31 cellular contexts compared by ENCODE assay signal in genomic region chr1:25157846-25158245, GRCh38.
DNase-seq lines count a peak whose midpoint lies in the region; ATAC-seq, FAIRE-seq and TF ChIP-seq lines count a peak whose summit lies in the region.
"Had no signal": no experiment of that assay in that cellular context is flagged by ENCODE, and none has a peak within 500 bp of the region (broad histone marks: within the 10 kb centered on the region; RNA-seq: fewer than 3 reads in every experiment).

No MANE protein-coding gene starts in this region.

- H3K9ac ChIP-seq in K562 (ENCODE audit: insufficient read depth in 1 of 2, low read depth in 2 of 2, low read length in 2 of 2) = no peak overlapping the region
- H3K9ac ChIP-seq: BLaER1; BLaER1 treated with 17β-estradiol and CSF1 and Interleukin-3, amounts not matched to agents 10 nM and 100 nM had no signal

- no peak for FAIRE-seq in K562 (lab: Jason Lieb, UNC)
- FAIRE-seq: A204.1, A549, D721Med had no signal

- POLR2A ChIA-PET in K562 (lab: Yijun Ruan, JAX) = no interaction called here

- H3K27ac ChIP-seq in VCaP = peak overlapping the region; percentile 85
- no peak overlapping the region for H3K27ac ChIP-seq in K562 (ENCODE audit: extremely low read depth, low read depth, low read length)
- no peak overlapping the region for H3K27ac ChIP-seq in suprapubic skin
- no peak overlapping the region for H3K27ac ChIP-seq in ascending aorta
- H3K27ac ChIP-seq: 22Rv1; A549; BLaER1; BLaER1 treated with 17β-estradiol and CSF1 and Interleukin-3, amounts not matched to agents 10 nM and 100 nM; C4-2B had no signal

- in situ Hi-C loops in K562 (cut with MboI) = no loop called here

- no peak overlapping the region for H2AFZ ChIP-seq in K562 (ENCODE audit: low read depth, low read length)

- H3K9me3 ChIP-seq in K562 (replicated peaks; ENCODE audit: control insufficient read depth, insufficient read depth, low read depth, low read length) = 0 out of 2 replicates have a peak, but pooled peaks cover 3% of the 10 kb centered on the region
- no peaks in the 10 kb centered on the region for H3K9me3 ChIP-seq in suprapubic skin
- peaks cover 0 to 5% of the 10 kb centered on the region in 2 donors for H3K9me3 ChIP-seq in ascending aorta
- H3K9me3 ChIP-seq: BE2C, Caco-2 had no signal

- CTCF ChIA-PET in K562 (lab: Yijun Ruan, JAX; ENCODE audit: low intra/inter-chr PET ratio) = no interaction called here

- BruUV-seq in K562 (replicated peaks; lab: Mats Ljungman, UMichigan) = no TSS peak

- H4K20me1 ChIP-seq in K562 (replicated peaks; ENCODE audit: control insufficient read depth, insufficient read depth, low read length) = no peaks in the 10 kb centered on the region
- H4K20me1 ChIP-seq: BLaER1; BLaER1 treated with 17β-estradiol and CSF1 and Interleukin-3, amounts not matched to agents 10 nM and 100 nM had no signal

- WGBS in K562 (ENCODE audit: insufficient coverage, low coverage, missing lambda C conversion rate) = 6% methylated on average over 3 of the region's 3 CpGs
- WGBS in suprapubic skin = 96% methylated on average over 3 of the region's 3 CpGs

- intact Hi-C loops in K562 (cut with micrococcal nuclease) = no loop called here
- intact Hi-C loops in ascending aorta (cut with DNase I) = no loop called here

- H3K27me3 ChIP-seq in K562 (ENCODE audit: control insufficient read depth in 2 of 2, insufficient read depth in 2 of 2, low read length in 2 of 2) (peaks cover 9 to 13% of the 10 kb centered on the region in 2 experiments), suprapubic skin (no peaks in the 10 kb centered on the region), ascending aorta (no peaks in the 10 kb centered on the region)
- H3K27me3 ChIP-seq: BE2C; BLaER1; BLaER1 treated with 17β-estradiol and CSF1 and Interleukin-3, amounts not matched to agents 10 nM and 100 nM had no signal

- H3K4me1 ChIP-seq in K562 (replicated peaks in 1 of 2; ENCODE audit: control insufficient read depth in 2 of 2, insufficient read depth in 2 of 2, low read length in 2 of 2) = no peaks in the 10 kb centered on the region
- no peaks in the 10 kb centered on the region for H3K4me1 ChIP-seq in suprapubic skin
- no peaks in the 10 kb centered on the region for H3K4me1 ChIP-seq in ascending aorta
- H3K4me1 ChIP-seq: A549, BE2C, BLaER1, Caco-2 had no signal

- DNase-seq in K562 (ENCODE audit: extremely low read depth in 1 of 4, low spot score in 3 of 4) (no peak), suprapubic skin (ENCODE audit: low spot score in 2 of 2) (no peak), ascending aorta (ENCODE audit: low spot score in 2 of 2) (no peak)
- DNase-seq: 8988T; ACHN; AML-193; BE2C; C1 segment of cervical spinal cord; Caco-2; Calu3; CD4-positive, alpha-beta memory T cell; CD4-positive, alpha-beta T cell; CD4-positive, CD25-positive, alpha-beta regulatory T cell; CD8-positive, alpha-beta memory T cell; CD8-positive, alpha-beta T cell; COR-L47; DMS 273 treated with DMSO at 0.1 percent for 48 hours; DMS153; DMS53; DMS79; DMS79 treated with DMSO at 0.1 percent for 48 hours; DND-41; EL had no signal

- no peaks in the 10 kb centered on the region for H3K79me2 ChIP-seq in K562 (ENCODE audit: control insufficient read depth, insufficient read depth, low read length)

- no peak for ATAC-seq in K562
- ATAC-seq: A549; CD8-positive, alpha-beta T cell had no signal

- H3K36me3 ChIP-seq in K562 (ENCODE audit: control insufficient read depth, insufficient read depth, low read length) (no peaks in the 10 kb centered on the region), suprapubic skin (no peaks in the 10 kb centered on the region), ascending aorta (no peaks in the 10 kb centered on the region)
- H3K36me3 ChIP-seq: BE2C; BLaER1; BLaER1 treated with 17β-estradiol and CSF1 and Interleukin-3, amounts not matched to agents 10 nM and 100 nM had no signal

- TF ChIP-seq POLR2A in K562 (conservative IDR thresholded peaks at IDR 0.05) = no peak
- TF ChIP-seq POLR2A in suprapubic skin (IDR thresholded peaks at IDR 0.05) = no peak

- H3K4me2 ChIP-seq in K562 (ENCODE audit: insufficient read depth, low read length) = no peak overlapping the region
- H3K4me2 ChIP-seq: A549; BLaER1; BLaER1 treated with 17β-estradiol and CSF1 and Interleukin-3, amounts not matched to agents 10 nM and 100 nM had no signal

- TF ChIP-seq CTCF in VCaP (conservative IDR thresholded peaks at IDR 0.05) (no peak), K562 (IDR thresholded peaks at IDR 0.05 in 2 of 3, conservative IDR thresholded peaks at IDR 0.05 in 1 of 3; ENCODE audit: insufficient read depth in 2 of 3, low read depth in 1 of 3, low read length in 3 of 3) (no peak), suprapubic skin (IDR thresholded peaks at IDR 0.05) (no peak), ascending aorta (IDR thresholded peaks at IDR 0.05) (no peak)

- TF ChIP-seq EP300 in K562 (IDR thresholded peaks at IDR 0.05; ENCODE audit: low read length) (no peak), suprapubic skin (IDR thresholded peaks at IDR 0.05) (no peak)

- no peaks in the 10 kb centered on the region for H3K9me1 ChIP-seq in K562 (ENCODE audit: control insufficient read depth, insufficient read depth, low read length)

- no peak overlapping the region for H3K4me3 ChIP-seq in K562
- H3K4me3 ChIP-seq in suprapubic skin = no peak overlapping the region
- no peak overlapping the region for H3K4me3 ChIP-seq in ascending aorta
- H3K4me3 ChIP-seq: A549; BLaER1; BLaER1 treated with 17β-estradiol and CSF1 and Interleukin-3, amounts not matched to agents 10 nM and 100 nM had no signal

- no peak for TF ChIP-seq RAD21 in K562 (CRISPR knock-in tag; conservative IDR thresholded peaks at IDR 0.05 in 1 of 2, IDR thresholded peaks at IDR 0.05 in 1 of 2)

TF ChIP-seq in K562, 482 proteins besides CTCF, POLR2A, EP300 and RAD21:
- peak; percentile 99 for TF ChIP-seq ZNF232 (CRISPR knock-in tag; IDR thresholded peaks at IDR 0.05)
- TF ChIP-seq ZNF140 (CRISPR knock-in tag; IDR thresholded peaks at IDR 0.05) = no peak
